Comparison of ENCODE assay signal across 19 cellular contexts in the genomic region with DNA sequence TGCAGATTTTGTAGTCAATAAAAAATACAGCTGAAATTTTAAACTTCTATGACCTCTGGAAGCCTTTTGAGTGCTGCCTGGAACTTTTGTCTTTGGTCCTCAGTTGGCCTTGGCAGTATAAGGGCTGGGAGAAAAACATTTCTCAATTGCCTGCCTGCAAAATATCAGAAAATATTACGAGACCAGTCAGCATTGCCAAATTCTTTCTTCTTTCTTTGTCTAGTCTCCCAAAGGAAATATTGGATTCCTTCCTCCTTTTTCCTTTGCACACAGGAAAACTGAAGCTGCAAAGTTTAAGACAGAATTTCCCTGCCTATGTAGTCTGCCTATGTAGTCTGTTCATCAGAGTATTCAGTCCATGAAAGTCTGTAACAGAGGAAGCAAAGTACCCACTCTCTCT.
DNase-seq lines count a peak whose midpoint lies in the region; ATAC-seq, FAIRE-seq and TF ChIP-seq lines count a peak whose summit lies in the region.
"Had no signal": no experiment of that assay in that cellular context is flagged by ENCODE, and none has a peak within 500 bp of the region (broad histone marks: within the 10 kb centered on the region; RNA-seq: fewer than 3 reads in every experiment).

No MANE protein-coding gene starts in this region.

- no peak for FAIRE-seq in GM12891 (lab: Jason Lieb, UNC)
- FAIRE-seq: K562 had no signal

- no peak overlapping the region for H3K4me3 ChIP-seq in adipocyte (ENCODE audit: low read length)
- H3K4me3 ChIP-seq in muscle layer of colon (ENCODE audit: low read depth in 1 of 2, low read length in 2 of 2): peak overlapping the region in 1 of 2 donors; percentile 12
- H3K4me3 ChIP-seq in smooth muscle cell: no peak overlapping the region
- H3K4me3 ChIP-seq: K562, MG63, Peyer's patch had no signal

- H3K27ac ChIP-seq in muscle layer of colon (ENCODE audit: low read depth, low read length) (peak overlapping the region; percentile 50), smooth muscle cell (ENCODE audit: low read depth) (no peak overlapping the region)
- H3K27ac ChIP-seq: Peyer's patch had no signal

- no peak overlapping the region for H3K27ac Mint-ChIP-seq in endothelial cell (ENCODE audit: unreplicated experiment)
- H3K27ac Mint-ChIP-seq: CD4-positive, CD25-positive, alpha-beta regulatory T cell; H9; HFFc6 had no signal

- peaks cover 4% of the 10 kb centered on the region for H3K27me3 Mint-ChIP-seq in endothelial cell (ENCODE audit: unreplicated experiment)
- H3K27me3 Mint-ChIP-seq: CD4-positive, CD25-positive, alpha-beta regulatory T cell had no signal

- no peaks in the 10 kb centered on the region for H3F3A ChIP-seq in smooth muscle cell (ENCODE audit: low read depth)

- H3K36me3 ChIP-seq in adipocyte (ENCODE audit: control insufficient read depth, insufficient read depth, low read length, severe bottlenecking) (no peaks in the 10 kb centered on the region), muscle layer of colon (ENCODE audit: insufficient read depth, low read length) (peaks cover 5% of the 10 kb centered on the region), smooth muscle cell (ENCODE audit: low read depth) (no peaks in the 10 kb centered on the region)
- H3K36me3 ChIP-seq: MG63, Peyer's patch had no signal

- WGBS in smooth muscle cell (ENCODE audit: low lambda C conversion rate): 85% methylated on average over 1 of the region's 1 CpG

- H3K27me3 ChIP-seq in adipocyte (replicated peaks; ENCODE audit: control insufficient read depth, insufficient read depth, low read length) (no peaks in the 10 kb centered on the region), muscle layer of colon (ENCODE audit: control insufficient read depth in 1 of 2, insufficient read depth in 2 of 2, low read length in 2 of 2) (no peaks in the 10 kb centered on the region), smooth muscle cell (ENCODE audit: low read depth) (no peaks in the 10 kb centered on the region)
- H3K27me3 ChIP-seq: MG63, Peyer's patch had no signal

- TF ChIP-seq POLR2A in GM12891 (IDR thresholded peaks at IDR 0.05; ENCODE audit: low read depth, low read length): no peak

- peak overlapping the region; percentile 75 for H2AFZ ChIP-seq in smooth muscle cell (ENCODE audit: low read depth)

- no peak overlapping the region for H3K9ac ChIP-seq in adipocyte (ENCODE audit: low read length)
- no peak overlapping the region for H3K9ac ChIP-seq in muscle layer of colon (ENCODE audit: low read length)
- no peak overlapping the region for H3K9ac ChIP-seq in smooth muscle cell (ENCODE audit: low read depth)

- H3K4me1 Mint-ChIP-seq in endothelial cell (ENCODE audit: unreplicated experiment): peaks cover 17% of the 10 kb centered on the region
- H3K4me1 Mint-ChIP-seq: CD4-positive, CD25-positive, alpha-beta regulatory T cell; H9 had no signal

- H3K4me3 Mint-ChIP-seq in endothelial cell (ENCODE audit: unreplicated experiment): no peak overlapping the region
- H3K4me3 Mint-ChIP-seq: CD4-positive, CD25-positive, alpha-beta regulatory T cell; H9; HFFc6 had no signal

- TF ChIP-seq CTCF in smooth muscle cell (IDR thresholded peaks at IDR 0.05; ENCODE audit: borderline replicate concordance, insufficient read depth, poor library complexity, severe bottlenecking) (no peak), endothelial cell (IDR thresholded peaks at IDR 0.05; ENCODE audit: unreplicated experiment) (no peak)

- no peak overlapping the region for H3K4me2 ChIP-seq in smooth muscle cell

- peak; percentile 60 for DNase-seq in adipocyte (ENCODE audit: low read depth)
- DNase-seq in fibroblast of peridontal ligament (ENCODE audit: extremely low read depth): peak; percentile 44
- no peak for DNase-seq in smooth muscle cell (lab: John Stamatoyannopoulos, UW; ENCODE audit: unreplicated experiment)
- DNase-seq in GM12891 (ENCODE audit: insufficient read length, low spot score): no peak
- no peak for DNase-seq in endothelial cell (ENCODE audit: low spot score)
- DNase-seq: CD4-positive, CD25-positive, alpha-beta regulatory T cell; COR-L47; DMS79; H9; HFFc6; MG63; NCI-H1417; NCI-H1694 treated with DMSO at 0.1 percent for 48 hours; NCI-H2081 treated with DMSO at 0.1 percent for 48 hours; NCI-H2171 treated with DMSO at 0.1 percent for 48 hours; Peyer's patch had no signal

- H3K36me3 Mint-ChIP-seq in endothelial cell (ENCODE audit: low read depth, unreplicated experiment): no peaks in the 10 kb centered on the region
- H3K36me3 Mint-ChIP-seq: CD4-positive, CD25-positive, alpha-beta regulatory T cell had no signal

- ATAC-seq in GM21717 (IDR thresholded peaks at IDR 0.05; ENCODE audit: unreplicated experiment): no peak
- ATAC-seq: K562 had no signal

- no peaks in the 10 kb centered on the region for H3K79me2 ChIP-seq in smooth muscle cell (ENCODE audit: low read depth)

- no peaks in the 10 kb centered on the region for H4K20me1 ChIP-seq in smooth muscle cell (ENCODE audit: low read depth)

- no peaks in the 10 kb centered on the region for H3K9me3 ChIP-seq in adipocyte (ENCODE audit: control insufficient read depth, low read length)
- H3K9me3 ChIP-seq in muscle layer of colon (ENCODE audit: low read length): no peaks in the 10 kb centered on the region
- no peaks in the 10 kb centered on the region for H3K9me3 ChIP-seq in smooth muscle cell (replicated peaks; ENCODE audit: low read depth)
- H3K9me3 ChIP-seq: MG63, Peyer's patch had no signal

- peaks cover 10% of the 10 kb centered on the region for H3K4me1 ChIP-seq in adipocyte (ENCODE audit: control insufficient read depth, insufficient read depth, low read length)
- peaks cover 25% of the 10 kb centered on the region for H3K4me1 ChIP-seq in muscle layer of colon (ENCODE audit: insufficient read depth, low read length)
- no peaks in the 10 kb centered on the region for H3K4me1 ChIP-seq in smooth muscle cell (ENCODE audit: low read depth)
- H3K4me1 ChIP-seq: Peyer's patch had no signal

- H3K9me3 Mint-ChIP-seq in endothelial cell (ENCODE audit: unreplicated experiment): no peaks in the 10 kb centered on the region
- H3K9me3 Mint-ChIP-seq: H9 had no signal

TF ChIP-seq in GM12891, 5 proteins besides CTCF, POLR2A, EP300 and RAD21:
- TF ChIP-seq TAF1 (IDR thresholded peaks at IDR 0.05; ENCODE audit: low read depth, low read length): no peak
- TF ChIP-seq SPI1 (IDR thresholded peaks at IDR 0.05; ENCODE audit: low read depth, low read length): no peak
- TF ChIP-seq POU2F2 (IDR thresholded peaks at IDR 0.05; ENCODE audit: low read depth, low read length): no peak
- no peak for TF ChIP-seq PAX5 (IDR thresholded peaks at IDR 0.05; ENCODE audit: insufficient read depth, low read length, severe bottlenecking)
- no peak for TF ChIP-seq POLR2AphosphoS5 (IDR thresholded peaks at IDR 0.05; ENCODE audit: low read depth, low read length)

Comparison
In these comparisons a context has a peak if more than half of its experiments do, and no peak if none do; other contexts are left out.
1. DNase-seq: peak in adipocyte (single experiment) and fibroblast of peridontal ligament (single experiment); none in smooth muscle cell (single experiment), GM12891 (single experiment) and endothelial cell (single experiment).